In genomic region chr15:68200016-68200861, GRCh38 we compare ENCODE assay signal across 18 cellular contexts. TPM values are rescaled to one million over a fixed set of nuclear protein-coding genes. Genes with fewer than 3 reads are reported as not detected.
A peak's percentile ranks its signal among the peaks of the same experiment; 100 is the strongest.
DNase-seq lines count a peak whose midpoint lies in the region; ATAC-seq and TF ChIP-seq lines count a peak whose summit lies in the region.
"Had no signal": no experiment of that assay in that cellular context is flagged by ENCODE, and none has a peak within 500 bp of the region (broad histone marks: within the 10 kb centered on the region; RNA-seq: fewer than 3 reads in every experiment).

No MANE protein-coding gene starts in this region.

- TF ChIP-seq CTCF in testis (IDR thresholded peaks at IDR 0.05): no peak

- H3K4me1 ChIP-seq in testis: peaks cover 40% of the 10 kb centered on the region

- peak overlapping the region; percentile 57 to 64 for H3K27ac ChIP-seq in testis
- H3K27ac ChIP-seq: A549, SK-N-MC, upper lobe of right lung had no signal

- DNase-seq in activated CD8-positive, alpha-beta memory T cell treated with anti-CD3 and anti-CD28 coated beads, Interleukin-2, amount 50 U/mL, for 48 hours: peak; percentile 45
- no peak for DNase-seq in activated CD8-positive, alpha-beta memory T cell treated with anti-CD3 and anti-CD28 coated beads, Interleukin-2, amount 10 ng/mL, durations not matched to agents 7 days and 5 days
- DNase-seq in islet precursor cell (peak; percentile 62), testis (peak; percentile 52), mucosa of gallbladder (ENCODE audit: low spot score) (no peak), dedifferentiated amniotic fluid mesenchymal stem cell (ENCODE audit: extremely low spot score) (no peak), NCI-H524 (lab: John Stamatoyannopoulos, UW) (no peak)
- DNase-seq: activated B cell treated with CpG ODN at 0.5 μM for 24 hours; activated CD8-positive, alpha-beta memory T cell treated with anti-CD3 and anti-CD28 coated beads, Interleukin-2, amount 50 U/mL, for 4 hours; kidney glomerular epithelial cell; MV-4-11; NCI-H2107; upper lobe of right lung had no signal

- no peak for TF ChIP-seq POLR2A in testis (IDR thresholded peaks at IDR 0.05)

- H3K27ac Mint-ChIP-seq in activated CD8-positive, alpha-beta memory T cell treated with anti-CD3 and anti-CD28 coated beads, Interleukin-2, amount 10 ng/mL, durations not matched to agents 7 days and 5 days: no peak overlapping the region
- H3K27ac Mint-ChIP-seq in activated T-helper 17 cell treated with anti-CD3 and anti-CD28 coated beads, Interleukin-2, amount 50 U/mL, for 72 hours: peak overlapping the region; percentile 29
- H3K27ac Mint-ChIP-seq: activated B cell treated with CpG ODN at 0.5 μM for 24 hours; activated naive CD8-positive, alpha-beta T cell had no signal

- H3K27me3 Mint-ChIP-seq in activated CD8-positive, alpha-beta memory T cell treated with anti-CD3 and anti-CD28 coated beads, Interleukin-2, amount 10 ng/mL, durations not matched to agents 7 days and 5 days: no peaks in the 10 kb centered on the region
- H3K27me3 Mint-ChIP-seq in activated T-helper 17 cell treated with anti-CD3 and anti-CD28 coated beads, Interleukin-2, amount 50 U/mL, for 72 hours: no peaks in the 10 kb centered on the region
- H3K27me3 Mint-ChIP-seq: activated B cell treated with CpG ODN at 0.5 μM for 24 hours; activated naive CD8-positive, alpha-beta T cell; central memory CD8-positive, alpha-beta T cell had no signal

- no peaks in the 10 kb centered on the region for H3K9me3 Mint-ChIP-seq in activated CD8-positive, alpha-beta memory T cell treated with anti-CD3 and anti-CD28 coated beads, Interleukin-2, amount 10 ng/mL, durations not matched to agents 7 days and 5 days (ENCODE audit: low read depth)
- H3K9me3 Mint-ChIP-seq in activated T-helper 17 cell treated with anti-CD3 and anti-CD28 coated beads, Interleukin-2, amount 50 U/mL, for 72 hours: no peaks in the 10 kb centered on the region
- H3K9me3 Mint-ChIP-seq: activated B cell treated with CpG ODN at 0.5 μM for 24 hours; central memory CD8-positive, alpha-beta T cell had no signal

- intact Hi-C loops in testis (cut with DNase I; ENCODE audit: low total_unique reads): no loop called here

- no peaks in the 10 kb centered on the region for H3K4me1 Mint-ChIP-seq in activated CD8-positive, alpha-beta memory T cell treated with anti-CD3 and anti-CD28 coated beads, Interleukin-2, amount 10 ng/mL, durations not matched to agents 7 days and 5 days
- peaks cover 6% of the 10 kb centered on the region for H3K4me1 Mint-ChIP-seq in activated T-helper 17 cell treated with anti-CD3 and anti-CD28 coated beads, Interleukin-2, amount 50 U/mL, for 72 hours
- H3K4me1 Mint-ChIP-seq: central memory CD8-positive, alpha-beta T cell had no signal

- no peak overlapping the region for H3K4me3 ChIP-seq in testis
- H3K4me3 ChIP-seq: A549, SK-N-MC, upper lobe of right lung had no signal

- H3K27me3 ChIP-seq in testis: no peaks in the 10 kb centered on the region
- H3K27me3 ChIP-seq: upper lobe of right lung had no signal

- no peak overlapping the region for H3K4me3 Mint-ChIP-seq in activated CD8-positive, alpha-beta memory T cell treated with anti-CD3 and anti-CD28 coated beads, Interleukin-2, amount 10 ng/mL, durations not matched to agents 7 days and 5 days
- no peak overlapping the region for H3K4me3 Mint-ChIP-seq in activated T-helper 17 cell treated with anti-CD3 and anti-CD28 coated beads, Interleukin-2, amount 50 U/mL, for 72 hours
- H3K4me3 Mint-ChIP-seq: activated B cell treated with CpG ODN at 0.5 μM for 24 hours; activated naive CD8-positive, alpha-beta T cell; central memory CD8-positive, alpha-beta T cell had no signal

- CTCF ChIA-PET in activated CD8-positive, alpha-beta memory T cell treated with anti-CD3 and anti-CD28 coated beads, Interleukin-2, amount 10 ng/mL, durations not matched to agents 7 days and 5 days (lab: Charles Lee): no interaction called here

- peaks cover 5% of the 10 kb centered on the region for H3K36me3 Mint-ChIP-seq in activated CD8-positive, alpha-beta memory T cell treated with anti-CD3 and anti-CD28 coated beads, Interleukin-2, amount 10 ng/mL, durations not matched to agents 7 days and 5 days
- peaks cover 7% of the 10 kb centered on the region for H3K36me3 Mint-ChIP-seq in activated T-helper 17 cell treated with anti-CD3 and anti-CD28 coated beads, Interleukin-2, amount 50 U/mL, for 72 hours (ENCODE audit: low read depth)
- H3K36me3 Mint-ChIP-seq: activated naive CD8-positive, alpha-beta T cell had no signal

- ATAC-seq in activated CD8-positive, alpha-beta memory T cell treated with anti-CD3 and anti-CD28 coated beads, Interleukin-2, amount 10 ng/mL, durations not matched to agents 7 days and 5 days: no peak
- no peak for ATAC-seq in activated T-helper 17 cell treated with anti-CD3 and anti-CD28 coated beads, Interleukin-2, amount 50 U/mL, for 72 hours (replicated peaks)
- ATAC-seq: upper lobe of right lung had no signal

- H3K9me3 ChIP-seq in testis: no peaks in the 10 kb centered on the region
- H3K9me3 ChIP-seq: A549, upper lobe of right lung had no signal

- WGBS in testis, 2 donors: 46 to 55% methylated on average over 5 to 16 of the region's 16 CpGs

- no peaks in the 10 kb centered on the region for H3K36me3 ChIP-seq in testis (ENCODE audit: low read depth, missing control alignments)
- H3K36me3 ChIP-seq: upper lobe of right lung had no signal

RNA-seq across cellular contexts. Expression of gene CALML4, which starts 4.9 kb away (rescaled TPM):
- 10 to 100 TPM; 11.1 to 13.1 TPM for total RNA-seq in activated CD8-positive, alpha-beta memory T cell treated with anti-CD3 and anti-CD28 coated beads, Interleukin-2, amount 10 ng/mL, durations not matched to agents 7 days and 5 days
- 10 to 100 TPM in 1 of 2 donors, 1 to 10 TPM in 1; 8.0 to 12.5 TPM for total RNA-seq in activated T-helper 17 cell treated with anti-CD3 and anti-CD28 coated beads, Interleukin-2, amount 50 U/mL, for 72 hours
- total RNA-seq in testis (10 to 100 TPM in 1 of 2 donors, 1 to 10 TPM in 1; 6.8 to 10.4 TPM), mucosa of gallbladder (49.2 TPM)
- polyA plus RNA-seq in testis (ENCODE audit: insufficient read depth, low read depth, low replicate concordance): 10.5 TPM

RNA-seq across cellular contexts. Expression of gene CLN6, which starts 29.3 kb away (rescaled TPM):
- 10 to 100 TPM; 60.2 to 64.6 TPM for total RNA-seq in activated CD8-positive, alpha-beta memory T cell treated with anti-CD3 and anti-CD28 coated beads, Interleukin-2, amount 10 ng/mL, durations not matched to agents 7 days and 5 days
- total RNA-seq in activated T-helper 17 cell treated with anti-CD3 and anti-CD28 coated beads, Interleukin-2, amount 50 U/mL, for 72 hours: 10 to 100 TPM; 44.2 to 69.7 TPM
- 10 to 100 TPM; 39.7 to 58.8 TPM for total RNA-seq in testis
- 23.3 TPM for polyA plus RNA-seq in testis (ENCODE audit: insufficient read depth, low read depth, low replicate concordance)
- 25.7 TPM for total RNA-seq in mucosa of gallbladder

Comparison
In these comparisons a context has a peak if more than half of its experiments do, and no peak if none do; other contexts are left out.
1. DNase-seq: peak in activated CD8-positive, alpha-beta memory T cell treated with anti-CD3 and anti-CD28 coated beads, Interleukin-2, amount 50 U/mL, for 48 hours (single experiment), islet precursor cell (single experiment) and testis (single experiment); none in activated CD8-positive, alpha-beta memory T cell treated with anti-CD3 and anti-CD28 coated beads, Interleukin-2, amount 10 ng/mL, durations not matched to agents 7 days and 5 days (single experiment), mucosa of gallbladder (single experiment), dedifferentiated amniotic fluid mesenchymal stem cell (single experiment) and NCI-H524 (0 of 2).